In the genomic region with DNA sequence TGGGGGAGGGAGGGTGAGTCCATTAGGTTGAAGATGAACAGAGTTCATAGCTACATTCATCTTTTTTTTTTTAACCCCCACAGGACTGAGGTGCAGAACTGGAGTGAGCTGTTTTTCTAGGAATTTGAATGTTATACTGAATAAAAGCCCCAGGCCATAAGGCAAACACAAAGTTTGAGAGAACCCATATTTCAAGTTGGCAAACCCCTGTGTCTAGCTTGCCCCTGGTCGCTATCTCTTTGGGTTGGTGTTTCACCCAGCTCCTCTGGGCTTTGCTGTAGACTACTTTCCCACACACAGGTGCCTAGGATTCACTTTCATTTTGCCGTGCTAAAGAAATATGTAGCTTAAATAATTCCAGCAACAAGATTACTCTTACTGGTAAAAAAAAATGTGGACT, we compare ENCODE assay signal across 14 cellular contexts. TPM values are rescaled to one million over a fixed set of nuclear protein-coding genes. Genes with fewer than 3 reads are reported as not detected.
DNase-seq lines count a peak whose midpoint lies in the region; ATAC-seq and TF ChIP-seq lines count a peak whose summit lies in the region.
"Had no signal": no experiment of that assay in that cellular context is flagged by ENCODE, and none has a peak within 500 bp of the region (broad histone marks: within the 10 kb centered on the region; RNA-seq: fewer than 3 reads in every experiment).

No MANE protein-coding gene starts in this region.

- no peak for TF ChIP-seq POLR2A in erythroblast (IDR thresholded peaks at IDR 0.05; ENCODE audit: low read length)

- peak; percentile 60 for ATAC-seq in HG03354 (IDR thresholded peaks at IDR 0.05; ENCODE audit: poor library complexity, severe bottlenecking, unreplicated experiment)
- ATAC-seq in activated T-cell treated with anti-CD3 and anti-CD28 coated beads, Interleukin-2, amount 50 U/mL, for 4 hours = no peak
- ATAC-seq: T-cell had no signal

- peak overlapping the region; percentile 91 for H3K27ac ChIP-seq in cingulate gyrus (ENCODE audit: low read depth, low read length)
- H3K27ac ChIP-seq: cardiac muscle cell, testis had no signal

- TF ChIP-seq CTCF in type B pancreatic cell (conservative IDR thresholded peaks at IDR 0.05) = no peak

- H3K4me3 Mint-ChIP-seq in type B pancreatic cell = peak overlapping the region; percentile 8
- no peak overlapping the region for H3K4me3 Mint-ChIP-seq in activated T-cell treated with anti-CD3 and anti-CD28 coated beads, Interleukin-2, amount 50 U/mL, for 4 hours
- H3K4me3 Mint-ChIP-seq: T-cell had no signal

- H3K4me1 Mint-ChIP-seq in type B pancreatic cell (ENCODE audit: unreplicated experiment) = peaks cover 14% of the 10 kb centered on the region
- H3K4me1 Mint-ChIP-seq in activated T-cell treated with anti-CD3 and anti-CD28 coated beads, Interleukin-2, amount 50 U/mL, for 4 hours (ENCODE audit: low read depth) = no peaks in the 10 kb centered on the region

- DNase-seq in NCI-H2029 treated with DMSO at 0.1 percent for 48 hours (lab: John Stamatoyannopoulos, UW) (peak; percentile 32), NCI-H2029 (lab: John Stamatoyannopoulos, UW) (no peak), type B pancreatic cell (ENCODE audit: extremely low spot score, unreplicated experiment) (no peak), erythroblast (lab: John Stamatoyannopoulos, UW) (no peak), NK-92 (lab: John Stamatoyannopoulos, UW; ENCODE audit: unreplicated experiment) (no peak)
- DNase-seq in activated T-cell treated with anti-CD3 and anti-CD28 coated beads, Interleukin-2, amount 50 U/mL, for 4 hours = no peak
- DNase-seq: activated CD8-positive, alpha-beta memory T cell treated with anti-CD3 and anti-CD28 coated beads, Interleukin-2, amount 50 U/mL, for 4 hours; NCI-H226; T-cell; testis had no signal

- no peak overlapping the region for H3K27ac Mint-ChIP-seq in type B pancreatic cell
- H3K27ac Mint-ChIP-seq: T-cell had no signal

- no peaks in the 10 kb centered on the region for H3K9me3 Mint-ChIP-seq in type B pancreatic cell
- no peaks in the 10 kb centered on the region for H3K9me3 Mint-ChIP-seq in activated T-cell treated with anti-CD3 and anti-CD28 coated beads, Interleukin-2, amount 50 U/mL, for 4 hours

- no peaks in the 10 kb centered on the region for H3K36me3 Mint-ChIP-seq in type B pancreatic cell
- no peaks in the 10 kb centered on the region for H3K36me3 Mint-ChIP-seq in activated T-cell treated with anti-CD3 and anti-CD28 coated beads, Interleukin-2, amount 50 U/mL, for 4 hours (ENCODE audit: insufficient read depth)
- H3K36me3 Mint-ChIP-seq: T-cell had no signal

- H3K27me3 Mint-ChIP-seq in type B pancreatic cell = peaks cover 77% of the 10 kb centered on the region
- peaks cover 32% of the 10 kb centered on the region for H3K27me3 Mint-ChIP-seq in activated T-cell treated with anti-CD3 and anti-CD28 coated beads, Interleukin-2, amount 50 U/mL, for 4 hours (ENCODE audit: low read depth)

RNA-seq across cellular contexts. Expression of a gene that starts 5.2 kb away (rescaled TPM):
- 4.1 and 4.4 TPM in 2 replicates for total RNA-seq in type B pancreatic cell (ENCODE audit: low replicate concordance)
- under 1 TPM in 1 of 3 donors, not detected in 2; 0.20 TPM for total RNA-seq in activated T-cell treated with anti-CD3 and anti-CD28 coated beads, Interleukin-2, amount 50 U/mL, for 4 hours
- total RNA-seq: G401 had no signal
